ENCODE assay signal across 8 cellular contexts in genomic region chr17:42163113-42163512, GRCh38. TPM values are rescaled to one million over a fixed set of nuclear protein-coding genes. Genes with fewer than 3 reads are reported as not detected.
DNase-seq lines count a peak whose midpoint lies in the region; ATAC-seq, FAIRE-seq and TF ChIP-seq lines count a peak whose summit lies in the region.

No MANE protein-coding gene starts in this region.

- H3K79me2 ChIP-seq in K562 (ENCODE audit: control insufficient read depth, insufficient read depth, low read length): no peaks in the 10 kb centered on the region

- peak overlapping the region; percentile 72; the same call in 1 of the 2 replicates for H2AFZ ChIP-seq in K562 (ENCODE audit: low read depth, low read length)

- POLR2A ChIA-PET in K562 (lab: Yijun Ruan, JAX): interaction anchor here (0.6 kb wide), 2 partner anchors 33 to 150 kb away, joined by 3 to 4 read pairs; no protein-coding TSS in a partner anchor

- ATAC-seq in K562 (peak; percentile 86), pancreas (peak in 3 of 4 donors; percentile 25 to 55 (median 31)), GM21786 (IDR thresholded peaks at IDR 0.05; ENCODE audit: unreplicated experiment) (no peak), HG03108 (IDR thresholded peaks at IDR 0.05; ENCODE audit: unreplicated experiment) (no peak)

- H4K20me1 ChIP-seq in K562 (replicated peaks; ENCODE audit: control insufficient read depth, insufficient read depth, low read length): no peaks in the 10 kb centered on the region; the same call in 1 of the 2 replicates

- H3K4me1 ChIP-seq in K562 (replicated peaks in 1 of 2; ENCODE audit: control insufficient read depth in 2 of 2, insufficient read depth in 2 of 2, low read length in 2 of 2): peaks cover 7 to 30% of the 10 kb centered on the region in 2 experiments; a peak in 3 of 5 replicates
- H3K4me1 ChIP-seq in pancreas: no peaks in the 10 kb centered on the region
- no peaks in the 10 kb centered on the region for H3K4me1 ChIP-seq in esophagus muscularis mucosa

- WGBS in K562 (ENCODE audit: insufficient coverage, low coverage, missing lambda C conversion rate): 11% methylated on average over 6 of the region's 8 CpGs
- 45 to 62% methylated on average over 8 of the region's 8 CpGs for WGBS in pancreas, 2 donors
- WGBS in esophagus muscularis mucosa: 54% methylated on average over 8 of the region's 8 CpGs

- H3K36me3 ChIP-seq in K562 (ENCODE audit: control insufficient read depth, insufficient read depth, low read length) (no peaks in the 10 kb centered on the region), pancreas (no peaks in the 10 kb centered on the region), esophagus muscularis mucosa (no peaks in the 10 kb centered on the region)

- FAIRE-seq in K562 (lab: Jason Lieb, UNC) (peak; percentile 84), pancreas (lab: Jason Lieb, UNC) (no peak)

- in situ Hi-C loops in K562 (cut with MboI): no loop called here

- TF ChIP-seq RAD21 in K562 (CRISPR knock-in tag; conservative IDR thresholded peaks at IDR 0.05 in 1 of 2, IDR thresholded peaks at IDR 0.05 in 1 of 2): peak in 1 of 2 experiments; percentile 39; a peak in 1 of 4 replicates

- H3K4me3 ChIP-seq in GM12865 (ENCODE audit: low read depth, low read length) (no peak overlapping the region), NB4 (ENCODE audit: low read depth, low read length) (no peak overlapping the region), K562 (no peak overlapping the region), pancreas (no peak overlapping the region), esophagus muscularis mucosa (no peak overlapping the region)

- H3K9ac ChIP-seq in K562 (ENCODE audit: insufficient read depth in 1 of 2, low read depth in 2 of 2, low read length in 2 of 2): peak overlapping the region in 1 of 2 experiments; percentile 84; a peak in 3 of 4 replicates

- TF ChIP-seq POLR2A in NB4 (IDR thresholded peaks at IDR 0.05; ENCODE audit: extremely low read depth, insufficient read length) (no peak), K562 (conservative IDR thresholded peaks at IDR 0.05) (no peak), esophagus muscularis mucosa (IDR thresholded peaks at IDR 0.05; ENCODE audit: low read depth) (no peak)

- H3K27ac ChIP-seq in K562 (ENCODE audit: extremely low read depth, low read depth, low read length) (no peak overlapping the region), pancreas (no peak overlapping the region), esophagus muscularis mucosa (replicated peaks in 1 of 4) (no peak overlapping the region)

- H3K27me3 ChIP-seq in K562 (ENCODE audit: control insufficient read depth in 2 of 2, insufficient read depth in 2 of 2, low read length in 2 of 2): no peaks in the 10 kb centered on the region
- no peaks in the 10 kb centered on the region for H3K27me3 ChIP-seq in pancreas
- peaks cover 0 to 6% (median 0%) of the 10 kb centered on the region in 4 donors for H3K27me3 ChIP-seq in esophagus muscularis mucosa

- no peak overlapping the region for H3K4me2 ChIP-seq in K562 (ENCODE audit: insufficient read depth, low read length)

- no peak for TF ChIP-seq EP300 in K562 (IDR thresholded peaks at IDR 0.05; ENCODE audit: low read length)
- no peak for TF ChIP-seq EP300 in esophagus muscularis mucosa (IDR thresholded peaks at IDR 0.05)

- BruUV-seq in K562 (replicated peaks; lab: Mats Ljungman, UMichigan): no TSS peak

- TF ChIP-seq CTCF in GM12865 (IDR thresholded peaks at IDR 0.05; ENCODE audit: insufficient read depth, low read depth, low read length, missing control alignments): peak; percentile 66
- TF ChIP-seq CTCF in NB4 (IDR thresholded peaks at IDR 0.05; ENCODE audit: low read depth, low read length): peak; percentile 82
- TF ChIP-seq CTCF in K562 (IDR thresholded peaks at IDR 0.05 in 2 of 3, conservative IDR thresholded peaks at IDR 0.05 in 1 of 3; ENCODE audit: insufficient read depth in 2 of 3, low read depth in 1 of 3, low read length in 3 of 3): peak; percentile 73 to 89 (median 77)
- TF ChIP-seq CTCF in pancreas (IDR thresholded peaks at IDR 0.05): peak in 1 of 4 donors; percentile 17
- peak in 1 of 3 experiments; percentile 9 for TF ChIP-seq CTCF in esophagus muscularis mucosa (IDR thresholded peaks at IDR 0.05)

- H3K9me3 ChIP-seq in K562 (replicated peaks; ENCODE audit: control insufficient read depth, insufficient read depth, low read depth, low read length): no peaks in the 10 kb centered on the region
- H3K9me3 ChIP-seq in pancreas: no peaks in the 10 kb centered on the region
- no peaks in the 10 kb centered on the region for H3K9me3 ChIP-seq in esophagus muscularis mucosa

- H3K9me1 ChIP-seq in K562 (ENCODE audit: control insufficient read depth, insufficient read depth, low read length): peaks cover 4% of the 10 kb centered on the region

- DNase-seq in GM12865 (ENCODE audit: low read depth) (peak; percentile 51), NB4 (ENCODE audit: low read depth) (peak; percentile 59), K562 (ENCODE audit: extremely low read depth in 1 of 4, low spot score in 3 of 4) (peak; percentile 68 to 76 (median 68)), pancreas (peak in 1 of 6 donors; percentile 67), SW480 (ENCODE audit: low spot score) (no peak), esophagus muscularis mucosa (ENCODE audit: extremely low spot score) (no peak)

- CTCF ChIA-PET in K562 (lab: Yijun Ruan, JAX; ENCODE audit: low intra/inter-chr PET ratio): interaction anchor here (0.7 kb wide), 1 partner anchor 270 kb away, joined by 3 read pairs; no protein-coding TSS in a partner anchor

- intact Hi-C loops in K562 (cut with micrococcal nuclease) (no loop called here), pancreas (cut with DNase I) (no loop called here), esophagus muscularis mucosa (cut with DNase I) (no loop called here)

RNA-seq across cellular contexts. Expression of gene RAB5C, which starts 8.3 kb away (rescaled TPM):
- 21.1 and 47.2 TPM in 2 replicates for total RNA-seq in K562 (2011; cell fraction: chromatin; rRNA removed; ENCODE audit: low replicate concordance)
- 33.4 and 35.0 TPM in 2 replicates for total RNA-seq in K562 (2011; cell fraction: nucleolus; rRNA removed)
- 29.4 and 31.1 TPM in 2 replicates for total RNA-seq in K562 (2011; cell fraction: nucleoplasm; rRNA removed)
- total RNA-seq in K562 (2014; rRNA removed) (79.2 and 125 TPM in 2 replicates), K562 (2014; rRNA removed; fragmentation: Illumina TruSeq; extraction: Trizol) (46.5 and 55.8 TPM in 2 replicates), K562 (2015; rRNA removed; fragmentation: Illumina TruSeq; extraction: Trizol) (106 and 107 TPM in 2 replicates), K562 (2021) (108 and 117 TPM in 2 replicates), pancreas (10 to 100 TPM; 25.9 to 53.1 (median 42.0) TPM), esophagus muscularis mucosa (100 to 1,000 TPM; 102 to 140 (median 128) TPM)
- polyA plus RNA-seq in K562 (2011; rRNA removed) (55.9 and 77.4 TPM in 2 replicates), K562 (2014; fragmentation: Illumina TruSeq; extraction: Trizol) (165 and 166 TPM in 2 replicates), K562 (2014; fragmentation: Nextera tagmentation; extraction: Ambion mirVana) (1 to 10 TPM; 1.7 to 2.2 TPM), K562 (2014; rRNA removed) (118 and 122 TPM in 2 replicates), pancreas (10 to 100 TPM; 42.6 to 61.8 TPM)
- polyA plus RNA-seq in K562 (2011; cell fraction: cytosol; rRNA removed): 85.9 and 208 TPM in 2 replicates
- 34.9 and 64.9 TPM in 2 replicates for polyA plus RNA-seq in K562 (2011; cell fraction: nucleus; rRNA removed)
- 110 and 123 TPM in 2 replicates for polyA plus RNA-seq in K562 (2012)
- polyA minus RNA-seq in K562 (2011; rRNA and poly(A)+ RNA removed): 20.1 and 45.6 TPM in 2 replicates
- polyA minus RNA-seq in K562 (2011; cell fraction: cytosol; rRNA and poly(A)+ RNA removed): 30.4 and 33.9 TPM in 2 replicates
- polyA minus RNA-seq in K562 (2011; cell fraction: nucleus; rRNA and poly(A)+ RNA removed): 7.9 and 8.3 TPM in 2 replicates

RNA-seq across cellular contexts. Expression of gene KCNH4, which starts 17.8 kb away (rescaled TPM):
- 1.0 and 3.5 TPM in 2 replicates for total RNA-seq in K562 (2011; cell fraction: chromatin; rRNA removed; ENCODE audit: low replicate concordance)
- total RNA-seq in K562 (2011; cell fraction: nucleolus; rRNA removed): 2.5 TPM in 2 replicates
- total RNA-seq in K562 (2011; cell fraction: nucleoplasm; rRNA removed): 2.0 and 2.2 TPM in 2 replicates
- total RNA-seq in K562 (2014; rRNA removed) (0.50 and 0.98 TPM in 2 replicates), K562 (2014; rRNA removed; fragmentation: Illumina TruSeq; extraction: Trizol) (0.22 and 0.29 TPM in 2 replicates), K562 (2015; rRNA removed; fragmentation: Illumina TruSeq; extraction: Trizol) (0.36 and 0.49 TPM in 2 replicates), K562 (2021) (1.8 and 2.0 TPM in 2 replicates), pancreas (under 1 TPM in 5 of 6 donors, not detected in 1; 0.03 to 0.09 (median 0.06) TPM), esophagus muscularis mucosa (under 1 TPM; 0.17 to 0.42 (median 0.26) TPM)
- polyA plus RNA-seq in K562 (2011; rRNA removed) (0.72 and 0.79 TPM in 2 replicates), K562 (2014; fragmentation: Illumina TruSeq; extraction: Trizol) (1.2 and 1.3 TPM in 2 replicates), K562 (2014; fragmentation: Nextera tagmentation; extraction: Ambion mirVana) (under 1 TPM; 0.10 to 0.14 TPM), K562 (2014; rRNA removed) (1.3 and 1.7 TPM in 2 replicates), pancreas (under 1 TPM; 0.11 to 0.14 TPM)
- polyA plus RNA-seq in K562 (2011; cell fraction: cytosol; rRNA removed): 0.68 and 2.6 TPM in 2 replicates
- 1.2 and 4.0 TPM in 2 replicates for polyA plus RNA-seq in K562 (2011; cell fraction: nucleus; rRNA removed)
- 0.24 and 1.0 TPM in 2 replicates for polyA plus RNA-seq in K562 (2012)
- polyA minus RNA-seq in K562 (2011; rRNA and poly(A)+ RNA removed): 0.45 and 1.1 TPM in 2 replicates
- 0.82 and 0.95 TPM in 2 replicates for polyA minus RNA-seq in K562 (2011; cell fraction: cytosol; rRNA and poly(A)+ RNA removed)
- 0.44 and 0.94 TPM in 2 replicates for polyA minus RNA-seq in K562 (2011; cell fraction: nucleus; rRNA and poly(A)+ RNA removed)

RNA-seq across cellular contexts. Expression of gene HCRT, which starts 22.1 kb away (rescaled TPM):
- total RNA-seq in K562 (2011; cell fraction: chromatin; rRNA removed; ENCODE audit: low replicate concordance): not detected in 2 replicates
- not detected in 2 replicates for total RNA-seq in K562 (2011; cell fraction: nucleolus; rRNA removed)
- total RNA-seq in K562 (2011; cell fraction: nucleoplasm; rRNA removed): not detected in 2 replicates
- total RNA-seq in K562 (2014; rRNA removed) (not detected in 2 replicates), K562 (2014; rRNA removed; fragmentation: Illumina TruSeq; extraction: Trizol) (not detected in 2 replicates), K562 (2015; rRNA removed; fragmentation: Illumina TruSeq; extraction: Trizol) (not detected in 2 replicates), K562 (2021) (not detected in 2 replicates), pancreas (not detected), esophagus muscularis mucosa (not detected)
- polyA plus RNA-seq in K562 (2011; rRNA removed) (not detected in 2 replicates), K562 (2014; fragmentation: Illumina TruSeq; extraction: Trizol) (not detected in 2 replicates), K562 (2014; fragmentation: Nextera tagmentation; extraction: Ambion mirVana) (not detected), K562 (2014; rRNA removed) (not detected in 2 replicates), pancreas (not detected)
- not detected in 2 replicates for polyA plus RNA-seq in K562 (2011; cell fraction: cytosol; rRNA removed)
- not detected in 2 replicates for polyA plus RNA-seq in K562 (2011; cell fraction: nucleus; rRNA removed)
- polyA plus RNA-seq in K562 (2012): not detected in 2 replicates
- not detected in 2 replicates for polyA minus RNA-seq in K562 (2011; rRNA and poly(A)+ RNA removed)
- not detected in 2 replicates for polyA minus RNA-seq in K562 (2011; cell fraction: cytosol; rRNA and poly(A)+ RNA removed)
- not detected in 2 replicates for polyA minus RNA-seq in K562 (2011; cell fraction: nucleus; rRNA and poly(A)+ RNA removed)

RNA-seq across cellular contexts. Expression of gene GHDC, which starts 31.2 kb away (rescaled TPM):
- 26.6 and 66.9 TPM in 2 replicates for total RNA-seq in K562 (2011; cell fraction: chromatin; rRNA removed; ENCODE audit: low replicate concordance)
- 67.5 and 75.5 TPM in 2 replicates for total RNA-seq in K562 (2011; cell fraction: nucleolus; rRNA removed)
- total RNA-seq in K562 (2011; cell fraction: nucleoplasm; rRNA removed): 39.0 and 46.6 TPM in 2 replicates
- total RNA-seq in K562 (2014; rRNA removed): 20.3 and 20.8 TPM in 2 replicates
- total RNA-seq in K562 (2014; rRNA removed; fragmentation: Illumina TruSeq; extraction: Trizol): 5.0 and 5.6 TPM in 2 replicates
- total RNA-seq in K562 (2015; rRNA removed; fragmentation: Illumina TruSeq; extraction: Trizol): 10.4 and 11.2 TPM in 2 replicates
- 21.1 and 23.2 TPM in 2 replicates for total RNA-seq in K562 (2021)
- 12.0 and 12.9 TPM in 2 replicates for polyA plus RNA-seq in K562 (2011; rRNA removed)
- polyA plus RNA-seq in K562 (2011; cell fraction: cytosol; rRNA removed): 9.1 and 31.3 TPM in 2 replicates
- polyA plus RNA-seq in K562 (2011; cell fraction: nucleus; rRNA removed): 57.1 and 77.6 TPM in 2 replicates
- polyA plus RNA-seq in K562 (2012): 14.5 and 28.1 TPM in 2 replicates
- polyA plus RNA-seq in K562 (2014; fragmentation: Illumina TruSeq; extraction: Trizol): 7.8 and 12.4 TPM in 2 replicates
- under 1 TPM; 0.65 to 0.87 TPM for polyA plus RNA-seq in K562 (2014; fragmentation: Nextera tagmentation; extraction: Ambion mirVana)
- 20.8 and 20.9 TPM in 2 replicates for polyA plus RNA-seq in K562 (2014; rRNA removed)
- polyA minus RNA-seq in K562 (2011; rRNA and poly(A)+ RNA removed): 3.5 and 7.4 TPM in 2 replicates
- 9.6 and 12.1 TPM in 2 replicates for polyA minus RNA-seq in K562 (2011; cell fraction: cytosol; rRNA and poly(A)+ RNA removed)
- 16.6 and 17.0 TPM in 2 replicates for polyA minus RNA-seq in K562 (2011; cell fraction: nucleus; rRNA and poly(A)+ RNA removed)
- total RNA-seq in pancreas: 10 to 100 TPM; 14.8 to 20.9 (median 17.1) TPM
- polyA plus RNA-seq in pancreas: 10 to 100 TPM; 19.4 to 21.6 TPM
- total RNA-seq in esophagus muscularis mucosa: 10 to 100 TPM; 20.3 to 31.3 (median 22.0) TPM

RNA-seq across cellular contexts. Expression of gene HSPB9, which starts 40.5 kb away (rescaled TPM):
- 0.62 and 0.92 TPM in 2 replicates for total RNA-seq in K562 (2011; cell fraction: chromatin; rRNA removed; ENCODE audit: low replicate concordance)
- total RNA-seq in K562 (2011; cell fraction: nucleolus; rRNA removed): 0.26 and 0.67 TPM in 2 replicates
- 0.22 and 0.31 TPM in 2 replicates for total RNA-seq in K562 (2011; cell fraction: nucleoplasm; rRNA removed)
- total RNA-seq in K562 (2014; rRNA removed) (0.08 TPM in 1 of 2 replicates, not detected in the other), K562 (2014; rRNA removed; fragmentation: Illumina TruSeq; extraction: Trizol) (not detected in 2 replicates), K562 (2015; rRNA removed; fragmentation: Illumina TruSeq; extraction: Trizol) (0.07 TPM in 1 of 2 replicates, not detected in the other), K562 (2021) (0.11 and 0.16 TPM in 2 replicates), pancreas (under 1 TPM; 0.40 to 0.75 (median 0.58) TPM), esophagus muscularis mucosa (under 1 TPM in 2 of 4 donors, not detected in 2; 0.26 to 0.42 TPM)
- polyA plus RNA-seq in K562 (2011; rRNA removed) (0.04 and 0.08 TPM in 2 replicates), K562 (2014; fragmentation: Illumina TruSeq; extraction: Trizol) (not detected in 2 replicates), K562 (2014; fragmentation: Nextera tagmentation; extraction: Ambion mirVana) (under 1 TPM; 0.04 to 0.06 TPM), K562 (2014; rRNA removed) (0.05 and 0.13 TPM in 2 replicates), pancreas (1 to 10 TPM in 1 of 2 donors, under 1 TPM in 1; 0.85 to 1.6 TPM)
- polyA plus RNA-seq in K562 (2011; cell fraction: cytosol; rRNA removed): 0.06 TPM in 1 of 2 replicates, not detected in the other
- polyA plus RNA-seq in K562 (2011; cell fraction: nucleus; rRNA removed): 0.41 and 0.74 TPM in 2 replicates
- polyA plus RNA-seq in K562 (2012): 0.27 and 0.36 TPM in 2 replicates
- polyA minus RNA-seq in K562 (2011; rRNA and poly(A)+ RNA removed): 0.18 TPM in 1 of 2 replicates, not detected in the other
- not detected in 2 replicates for polyA minus RNA-seq in K562 (2011; cell fraction: cytosol; rRNA and poly(A)+ RNA removed)
- polyA minus RNA-seq in K562 (2011; cell fraction: nucleus; rRNA and poly(A)+ RNA removed): 0.13 and 0.22 TPM in 2 replicates

Comparison
In these comparisons a context has a peak if more than half of its experiments do, and no peak if none do; other contexts are left out.
1. DNase-seq: peak in GM12865 (single experiment), NB4 (single experiment) and K562 (4 of 4); none in SW480 (single experiment) and esophagus muscularis mucosa (single experiment).
2. ATAC-seq: peak in K562 (single experiment) and pancreas (3 of 4); none in GM21786 (single experiment) and HG03108 (single experiment).